13 cellular contexts compared by ENCODE assay signal in the genomic region with DNA sequence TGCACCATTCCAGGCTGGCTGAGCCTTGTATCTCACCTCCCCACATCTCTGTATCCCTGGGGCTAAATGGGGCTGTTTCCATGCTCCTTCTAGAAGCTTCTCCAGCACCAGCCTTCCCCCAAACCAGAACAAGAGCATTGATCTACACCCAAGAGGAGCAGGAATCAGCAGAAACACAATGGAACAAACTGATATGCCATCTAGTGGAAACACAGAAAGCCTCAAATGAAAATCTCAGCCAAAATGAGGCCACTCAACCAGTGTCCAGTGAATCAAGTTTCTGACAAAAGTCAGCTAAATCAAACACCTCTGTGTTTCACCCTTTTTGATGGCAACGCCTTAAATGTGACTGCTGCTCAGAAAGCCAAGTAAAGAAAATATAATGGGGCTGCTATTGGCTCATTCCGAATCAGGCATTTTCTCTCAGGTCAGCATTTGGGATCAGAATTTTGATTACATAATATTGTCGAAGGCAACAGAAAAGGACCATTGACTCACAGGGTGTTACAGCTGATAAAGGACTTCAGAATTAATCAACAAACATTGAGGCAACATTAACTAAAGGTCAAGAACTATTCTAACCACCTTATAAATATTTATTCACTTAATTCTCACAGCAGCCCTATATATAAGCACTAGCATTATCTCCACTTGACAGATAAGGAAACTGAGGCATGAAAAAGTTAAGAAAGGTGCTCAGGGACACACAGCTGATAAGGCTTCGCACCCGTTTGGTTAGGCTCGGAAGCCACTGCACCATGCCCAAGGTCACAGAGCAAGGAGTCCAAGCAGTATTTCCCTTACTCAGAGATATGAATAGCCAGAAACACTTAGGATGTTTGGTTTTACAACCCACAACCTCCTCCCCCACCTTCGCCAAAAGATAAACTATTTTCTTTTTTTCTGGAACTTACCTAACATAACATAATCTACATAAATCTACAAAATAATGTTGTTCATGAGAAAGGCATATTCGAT.
DNase-seq lines count a peak whose midpoint lies in the region; ATAC-seq and TF ChIP-seq lines count a peak whose summit lies in the region.
"Had no signal": no experiment of that assay in that cellular context is flagged by ENCODE, and none has a peak within 500 bp of the region (broad histone marks: within the 10 kb centered on the region; RNA-seq: fewer than 3 reads in every experiment).

No MANE protein-coding gene starts in this region.

- peaks cover 3% of the 10 kb centered on the region for H3K36me3 Mint-ChIP-seq in type B pancreatic cell

- H3K36me3 ChIP-seq in cardiac muscle cell = no peaks in the 10 kb centered on the region
- H3K36me3 ChIP-seq: BLaER1 treated with 17β-estradiol and CSF1 and Interleukin-3, amounts not matched to agents 10 nM and 100 nM had no signal

- H3K27me3 Mint-ChIP-seq in type B pancreatic cell = no peaks in the 10 kb centered on the region

- ATAC-seq in left ventricle myocardium superior (no peak), HG02610 (IDR thresholded peaks at IDR 0.05; ENCODE audit: unreplicated experiment) (no peak)
- ATAC-seq: activated T-helper 17 cell treated with anti-CD3 and anti-CD28 coated beads, Interleukin-2, amount 50 U/mL, for 72 hours had no signal

- DNase-seq in cardiac muscle cell (ENCODE audit: low read depth in 1 of 2, low spot score in 1 of 2) (no peak), left ventricle myocardium superior (no peak), astrocyte of the cerebellum (ENCODE audit: low read depth) (no peak), inferior parietal cortex (ENCODE audit: extremely low spot score) (peak; percentile 11), type B pancreatic cell (ENCODE audit: extremely low spot score, unreplicated experiment) (no peak), NCI-H524 treated with DMSO at 0.1 percent for 48 hours (lab: John Stamatoyannopoulos, UW) (no peak), RWPE1 (ENCODE audit: low spot score) (no peak)
- DNase-seq: NCI-H526 treated with DMSO at 0.1 percent for 48 hours; stimulated activated naive CD4-positive, alpha-beta T cell had no signal

- no peaks in the 10 kb centered on the region for H3K9me3 ChIP-seq in cardiac muscle cell (ENCODE audit: low read depth)
- H3K9me3 ChIP-seq: BLaER1 treated with 17β-estradiol and CSF1 and Interleukin-3, amounts not matched to agents 10 nM and 100 nM had no signal

- POLR2A ChIA-PET in RWPE1 (lab: Yijun Ruan, JAX; ENCODE audit: low non-redundant PET) = interaction anchor here (0.6 kb wide), 1 partner anchor 182 kb away, joined by 3 read pairs; no protein-coding TSS in a partner anchor

- H3K4me3 ChIP-seq in cardiac muscle cell = no peak overlapping the region
- no peak overlapping the region for H3K4me3 ChIP-seq in astrocyte of the cerebellum (ENCODE audit: low read depth, low read length)
- H3K4me3 ChIP-seq: BLaER1 treated with 17β-estradiol and CSF1 and Interleukin-3, amounts not matched to agents 10 nM and 100 nM; skin epidermis had no signal

- H3K4me3 Mint-ChIP-seq in type B pancreatic cell = peak overlapping the region; percentile 34
- H3K4me3 Mint-ChIP-seq: activated T-helper 17 cell treated with anti-CD3 and anti-CD28 coated beads, Interleukin-2, amount 50 U/mL, for 72 hours had no signal

- H3K27ac ChIP-seq in cardiac muscle cell (no peak overlapping the region), RWPE1 (no peak overlapping the region)
- H3K27ac ChIP-seq: BLaER1 treated with 17β-estradiol and CSF1 and Interleukin-3, amounts not matched to agents 10 nM and 100 nM had no signal

- no peaks in the 10 kb centered on the region for H3K27me3 ChIP-seq in cardiac muscle cell
- H3K27me3 ChIP-seq: BLaER1 treated with 17β-estradiol and CSF1 and Interleukin-3, amounts not matched to agents 10 nM and 100 nM had no signal

- in situ Hi-C loops in astrocyte of the cerebellum (cut with HindIII; ENCODE audit: low sequenced_read_pairs) = loop anchor here (25.0 kb wide), 1 partner anchor 191 kb away; no protein-coding TSS in a partner anchor

- H3K4me1 ChIP-seq in cardiac muscle cell (ENCODE audit: low read depth) = no peaks in the 10 kb centered on the region

- TF ChIP-seq CTCF in cardiac muscle cell (IDR thresholded peaks at IDR 0.05; ENCODE audit: low read depth, low read length) = peak; percentile 8
- peak; percentile 37 for TF ChIP-seq CTCF in astrocyte of the cerebellum (IDR thresholded peaks at IDR 0.05; ENCODE audit: low read depth, low read length, missing control alignments)
- TF ChIP-seq CTCF in type B pancreatic cell (conservative IDR thresholded peaks at IDR 0.05) = peak; percentile 23
- TF ChIP-seq CTCF in RWPE1 (conservative IDR thresholded peaks at IDR 0.05; ENCODE audit: low read depth) = no peak

- intact Hi-C loops in left ventricle myocardium superior (cut with micrococcal nuclease) = no loop called here

- CTCF ChIA-PET in RWPE1 (lab: Yijun Ruan, JAX) = interaction anchor here (0.7 to 2.0 kb wide), 9 partner anchors 9 to 539 kb away, joined by 3 to 25 read pairs (median 4); no protein-coding TSS in a partner anchor

- H3K27ac Mint-ChIP-seq in type B pancreatic cell = peak overlapping the region; percentile 87
- H3K27ac Mint-ChIP-seq: activated T-helper 17 cell treated with anti-CD3 and anti-CD28 coated beads, Interleukin-2, amount 50 U/mL, for 72 hours had no signal

- H3K4me1 Mint-ChIP-seq in type B pancreatic cell (ENCODE audit: unreplicated experiment) = peaks cover 22% of the 10 kb centered on the region
- H3K4me1 Mint-ChIP-seq: activated T-helper 17 cell treated with anti-CD3 and anti-CD28 coated beads, Interleukin-2, amount 50 U/mL, for 72 hours had no signal

- peaks cover 4% of the 10 kb centered on the region for H3K9me3 Mint-ChIP-seq in type B pancreatic cell
- H3K9me3 Mint-ChIP-seq: activated T-helper 17 cell treated with anti-CD3 and anti-CD28 coated beads, Interleukin-2, amount 50 U/mL, for 72 hours had no signal
